In the genomic region with DNA sequence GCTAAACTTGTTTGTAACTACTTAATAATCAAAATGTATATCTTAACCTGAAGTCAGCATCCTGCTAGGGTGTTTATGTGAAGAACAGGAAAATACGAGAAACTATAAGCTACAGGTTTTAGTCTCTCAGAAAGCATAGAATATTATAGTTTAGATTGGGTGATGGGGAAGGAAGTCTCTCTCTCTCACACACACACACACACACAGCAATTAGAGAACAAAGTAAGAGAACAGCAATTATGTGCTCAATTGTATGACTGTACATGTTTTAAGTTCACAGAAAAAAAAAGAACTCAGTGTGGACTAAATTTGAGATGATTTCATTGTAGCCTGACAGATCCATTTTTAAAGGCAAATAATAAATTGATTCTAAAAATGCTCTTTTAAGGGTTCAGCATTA, we compare ENCODE assay signal across 13 cellular contexts.
DNase-seq lines count a peak whose midpoint lies in the region; TF ChIP-seq lines count a peak whose summit lies in the region.
"Had no signal": no experiment of that assay in that cellular context is flagged by ENCODE, and none has a peak within 500 bp of the region (broad histone marks: within the 10 kb centered on the region; RNA-seq: fewer than 3 reads in every experiment).

No MANE protein-coding gene starts in this region.

- H3K9me3 ChIP-seq in colonic mucosa = no peaks in the 10 kb centered on the region
- H3K9me3 ChIP-seq: BLaER1 treated with 17β-estradiol and CSF1 and Interleukin-3, amounts not matched to agents 10 nM and 100 nM; right lobe of liver had no signal

- intact Hi-C loops in CD14-positive monocyte (cut with micrococcal nuclease) (no loop called here), colonic mucosa (cut with DNase I) (no loop called here)
- intact Hi-C loops in dendritic cell treated with granulocyte-macrophage colony-stimulating factor and Interleukin-4, amounts not matched to agents 40 ng/mL and 50 ng/mL, for 4 days (cut with micrococcal nuclease) = no loop called here

- DNase-seq in CD14-positive monocyte (ENCODE audit: low spot score) (no peak), NCI-H1436 (lab: John Stamatoyannopoulos, UW) (peak; percentile 11), nephron progenitor cell (no peak), Ammon's horn (ENCODE audit: low spot score) (no peak), colonic mucosa (no peak), osteocyte (ENCODE audit: extremely low spot score, unreplicated experiment) (no peak)
- DNase-seq in effector CD8-positive, alpha-beta T cell (lab: John Stamatoyannopoulos, UW) = no peak
- DNase-seq: left ventricle myocardium superior, NCI-H1048, right lobe of liver had no signal

- TF ChIP-seq CTCF in CD14-positive monocyte (IDR thresholded peaks at IDR 0.05) = no peak
- no peak for TF ChIP-seq CTCF in nephron progenitor cell (IDR thresholded peaks at IDR 0.05)
- TF ChIP-seq CTCF in colonic mucosa (IDR thresholded peaks at IDR 0.05) = no peak
- TF ChIP-seq CTCF in osteocyte (IDR thresholded peaks at IDR 0.05) = no peak

- no peak overlapping the region for H3K4me3 ChIP-seq in colonic mucosa
- H3K4me3 ChIP-seq: BLaER1 treated with 17β-estradiol and CSF1 and Interleukin-3, amounts not matched to agents 10 nM and 100 nM had no signal

- no peaks in the 10 kb centered on the region for H3K27me3 ChIP-seq in colonic mucosa
- H3K27me3 ChIP-seq: BLaER1 treated with 17β-estradiol and CSF1 and Interleukin-3, amounts not matched to agents 10 nM and 100 nM; right lobe of liver had no signal

- peaks cover 0 to 6% (median 4%) of the 10 kb centered on the region in 3 donors for H3K27me3 Mint-ChIP-seq in CD14-positive monocyte (ENCODE audit: low read depth in 3 of 3)
- peaks cover 8% of the 10 kb centered on the region for H3K27me3 Mint-ChIP-seq in dendritic cell treated with granulocyte-macrophage colony-stimulating factor and Interleukin-4, amounts not matched to agents 40 ng/mL and 50 ng/mL, for 4 days
- H3K27me3 Mint-ChIP-seq in nephron progenitor cell (ENCODE audit: low read depth, poor library complexity) = peaks cover 24% of the 10 kb centered on the region
- peaks cover 50% of the 10 kb centered on the region for H3K27me3 Mint-ChIP-seq in osteocyte (ENCODE audit: unreplicated experiment)

- no peaks in the 10 kb centered on the region for H3K36me3 Mint-ChIP-seq in CD14-positive monocyte
- H3K36me3 Mint-ChIP-seq in dendritic cell treated with granulocyte-macrophage colony-stimulating factor and Interleukin-4, amounts not matched to agents 40 ng/mL and 50 ng/mL, for 4 days (ENCODE audit: low read depth) = no peaks in the 10 kb centered on the region
- no peaks in the 10 kb centered on the region for H3K36me3 Mint-ChIP-seq in nephron progenitor cell (ENCODE audit: low read depth)
- H3K36me3 Mint-ChIP-seq in osteocyte (ENCODE audit: unreplicated experiment) = no peaks in the 10 kb centered on the region

- no peak overlapping the region for H3K27ac ChIP-seq in colonic mucosa
- H3K27ac ChIP-seq: BLaER1 treated with 17β-estradiol and CSF1 and Interleukin-3, amounts not matched to agents 10 nM and 100 nM; right lobe of liver had no signal

- no peaks in the 10 kb centered on the region for H3K4me1 ChIP-seq in colonic mucosa
- H3K4me1 ChIP-seq: right lobe of liver had no signal

- H3K36me3 ChIP-seq in colonic mucosa = no peaks in the 10 kb centered on the region
- H3K36me3 ChIP-seq: BLaER1 treated with 17β-estradiol and CSF1 and Interleukin-3, amounts not matched to agents 10 nM and 100 nM; right lobe of liver had no signal

- H3K4me3 Mint-ChIP-seq in CD14-positive monocyte (peak overlapping the region; percentile 79 to 88), nephron progenitor cell (peak overlapping the region; percentile 72), osteocyte (ENCODE audit: unreplicated experiment) (no peak overlapping the region)
- peak overlapping the region; percentile 44 for H3K4me3 Mint-ChIP-seq in dendritic cell treated with granulocyte-macrophage colony-stimulating factor and Interleukin-4, amounts not matched to agents 40 ng/mL and 50 ng/mL, for 4 days
- H3K4me3 Mint-ChIP-seq: T-helper 1 cell treated with Interleukin-12 subunit alpha and Interleukin-12 subunit beta and Interleukin-4 antibody, amounts not matched to agents 30 μg/mL and 1 μg/mL, for 36 hours had no signal

- no peak overlapping the region for H3K9ac ChIP-seq in colonic mucosa (ENCODE audit: low read depth in 2 of 2, low read length in 2 of 2)
- H3K9ac ChIP-seq: BLaER1 treated with 17β-estradiol and CSF1 and Interleukin-3, amounts not matched to agents 10 nM and 100 nM had no signal

- H3K4me1 Mint-ChIP-seq in CD14-positive monocyte (peaks cover 36% of the 10 kb centered on the region), nephron progenitor cell (peaks cover 52% of the 10 kb centered on the region), osteocyte (ENCODE audit: unreplicated experiment) (no peaks in the 10 kb centered on the region)
- peaks cover 33% of the 10 kb centered on the region for H3K4me1 Mint-ChIP-seq in dendritic cell treated with granulocyte-macrophage colony-stimulating factor and Interleukin-4, amounts not matched to agents 40 ng/mL and 50 ng/mL, for 4 days (ENCODE audit: low read depth)

- H3K9me3 Mint-ChIP-seq in CD14-positive monocyte (peaks cover 0 to 2% (median 0%) of the 10 kb centered on the region in 7 donors), nephron progenitor cell (no peaks in the 10 kb centered on the region), osteocyte (ENCODE audit: unreplicated experiment) (no peaks in the 10 kb centered on the region)
- no peaks in the 10 kb centered on the region for H3K9me3 Mint-ChIP-seq in dendritic cell treated with granulocyte-macrophage colony-stimulating factor and Interleukin-4, amounts not matched to agents 40 ng/mL and 50 ng/mL, for 4 days
- H3K9me3 Mint-ChIP-seq: T-helper 1 cell treated with Interleukin-12 subunit alpha and Interleukin-12 subunit beta and Interleukin-4 antibody, amounts not matched to agents 30 μg/mL and 1 μg/mL, for 36 hours had no signal

- H3K27ac Mint-ChIP-seq in CD14-positive monocyte = peak overlapping the region in 6 of 7 donors; percentile 82 to 86 (median 84)
- H3K27ac Mint-ChIP-seq in dendritic cell treated with granulocyte-macrophage colony-stimulating factor and Interleukin-4, amounts not matched to agents 40 ng/mL and 50 ng/mL, for 4 days = peak overlapping the region; percentile 75
- peak overlapping the region; percentile 54 for H3K27ac Mint-ChIP-seq in nephron progenitor cell
- H3K27ac Mint-ChIP-seq in osteocyte (ENCODE audit: unreplicated experiment) = no peak overlapping the region
- H3K27ac Mint-ChIP-seq: T-helper 1 cell treated with Interleukin-12 subunit alpha and Interleukin-12 subunit beta and Interleukin-4 antibody, amounts not matched to agents 30 μg/mL and 1 μg/mL, for 36 hours had no signal
